8 cellular contexts compared by ENCODE assay signal in genomic region chr11:95296621-95297025, GRCh38.
A peak's percentile ranks its signal among the peaks of the same experiment; 100 is the strongest.
DNase-seq lines count a peak whose midpoint lies in the region; ATAC-seq, FAIRE-seq and TF ChIP-seq lines count a peak whose summit lies in the region.

No MANE protein-coding gene starts in this region.

- H3K9me3 Mint-ChIP-seq in glutamatergic neuron (ENCODE audit: unreplicated experiment): no peaks in the 10 kb centered on the region

- TF ChIP-seq POLR2A in GM18505 (IDR thresholded peaks at IDR 0.05; ENCODE audit: borderline replicate concordance, extremely low read depth, insufficient read depth, insufficient read length): no peak

- no peak for TF ChIP-seq CTCF in glutamatergic neuron (IDR thresholded peaks at IDR 0.05; ENCODE audit: partially characterized antibody, unreplicated experiment)

- FAIRE-seq in frontal cortex (lab: Jason Lieb, UNC) (no peak), RCC 7860 (lab: Jason Lieb, UNC) (no peak)

- DNase-seq in kidney tubule cell (ENCODE audit: low spot score) (peak; percentile 44), frontal cortex (ENCODE audit: low spot score in 2 of 2) (no peak), glutamatergic neuron (no peak), NCI-H146 treated with DMSO at 0.1 percent for 48 hours (lab: John Stamatoyannopoulos, UW; ENCODE audit: unreplicated experiment) (no peak), RCC 7860 (ENCODE audit: low spot score) (no peak)

- no peak overlapping the region for H3K4me3 Mint-ChIP-seq in glutamatergic neuron (ENCODE audit: unreplicated experiment)

- peaks cover 21% of the 10 kb centered on the region for H3K4me1 Mint-ChIP-seq in glutamatergic neuron (ENCODE audit: low read depth, unreplicated experiment)

- H3K36me3 Mint-ChIP-seq in glutamatergic neuron (ENCODE audit: unreplicated experiment): no peaks in the 10 kb centered on the region

- ATAC-seq in GM18505 (IDR thresholded peaks at IDR 0.05; ENCODE audit: unreplicated experiment) (peak; percentile 96), GM21717 (IDR thresholded peaks at IDR 0.05; ENCODE audit: unreplicated experiment) (peak; percentile 94), HG03575 (IDR thresholded peaks at IDR 0.05; ENCODE audit: extremely low read depth, insufficient number of reproducible peaks, low FRiP score, unreplicated experiment) (peak; percentile 67)

- H3K27ac Mint-ChIP-seq in glutamatergic neuron (ENCODE audit: unreplicated experiment): no peak overlapping the region

- peaks cover 3% of the 10 kb centered on the region for H3K27me3 Mint-ChIP-seq in glutamatergic neuron (ENCODE audit: unreplicated experiment)
